10 cellular contexts compared by ENCODE assay signal in genomic region chr1:197919523-197920301, GRCh38. TPM values are rescaled to one million over a fixed set of nuclear protein-coding genes. Genes with fewer than 3 reads are reported as not detected.
DNase-seq lines count a peak whose midpoint lies in the region; ATAC-seq and TF ChIP-seq lines count a peak whose summit lies in the region.
"Had no signal": no experiment of that assay in that cellular context is flagged by ENCODE, and none has a peak within 500 bp of the region (broad histone marks: within the 10 kb centered on the region; RNA-seq: fewer than 3 reads in every experiment).

No MANE protein-coding gene starts in this region.

- H3K36me3 Mint-ChIP-seq in T-cell (no peaks in the 10 kb centered on the region), glutamatergic neuron (ENCODE audit: unreplicated experiment) (peaks cover 5% of the 10 kb centered on the region)
- H3K36me3 Mint-ChIP-seq in stimulated activated effector memory CD8-positive, alpha-beta T cell treated with anti-CD3 and anti-CD28 coated beads, Interleukin-12 subunit alpha, Interleukin-12 subunit beta, amount 100 ng/mL, for 72 hours, result peaks cover 5% of the 10 kb centered on the region

- TF ChIP-seq CTCF in glutamatergic neuron (IDR thresholded peaks at IDR 0.05; ENCODE audit: partially characterized antibody, unreplicated experiment), result no peak

- H3K27me3 Mint-ChIP-seq in T-cell (peaks cover 85 to 88% of the 10 kb centered on the region in 2 donors), glutamatergic neuron (ENCODE audit: unreplicated experiment) (peaks cover 44% of the 10 kb centered on the region)

- peak; percentile 57 for DNase-seq in activated CD8-positive, alpha-beta memory T cell treated with anti-CD3 and anti-CD28 coated beads, Interleukin-2, amount 50 U/mL, for 48 hours
- no peak for DNase-seq in activated CD8-positive, alpha-beta memory T cell treated with anti-CD3 and anti-CD28 coated beads for 24 hours
- DNase-seq in T-cell (no peak), glutamatergic neuron (peak; percentile 40), NCI-H748 treated with DMSO at 0.1 percent for 48 hours (lab: John Stamatoyannopoulos, UW) (no peak), NCI-H1105 (lab: John Stamatoyannopoulos, UW) (no peak)
- no peak for DNase-seq in stimulated activated effector memory CD8-positive, alpha-beta T cell treated with anti-CD3 and anti-CD28 coated beads, Interleukin-12 subunit alpha, Interleukin-12 subunit beta, amount 100 ng/mL, for 72 hours (ENCODE audit: low spot score in 2 of 2)
- DNase-seq: NCI-H1105 treated with DMSO at 0.1 percent for 48 hours, T1000 had no signal

- H3K27ac Mint-ChIP-seq in T-cell, result peak overlapping the region in 1 of 2 donors; percentile 63
- H3K27ac Mint-ChIP-seq in glutamatergic neuron (ENCODE audit: unreplicated experiment), result peak overlapping the region; percentile 55
- peak overlapping the region; percentile 39 for H3K27ac Mint-ChIP-seq in stimulated activated effector memory CD8-positive, alpha-beta T cell treated with anti-CD3 and anti-CD28 coated beads, Interleukin-12 subunit alpha, Interleukin-12 subunit beta, amount 100 ng/mL, for 72 hours

- ATAC-seq in T-cell (replicated peaks in 1 of 4), result peak in 1 of 4 experiments; percentile 31
- ATAC-seq in stimulated activated effector memory CD8-positive, alpha-beta T cell treated with anti-CD3 and anti-CD28 coated beads, Interleukin-12 subunit alpha, Interleukin-12 subunit beta, amount 100 ng/mL, for 72 hours, result no peak
- no peak for ATAC-seq in GM19397 (IDR thresholded peaks at IDR 0.05; ENCODE audit: unreplicated experiment)

- H3K4me1 Mint-ChIP-seq in T-cell, result peaks cover 59 to 64% (median 64%) of the 10 kb centered on the region in 3 donors
- H3K4me1 Mint-ChIP-seq in glutamatergic neuron (ENCODE audit: low read depth, unreplicated experiment), result peaks cover 37% of the 10 kb centered on the region
- peaks cover 61% of the 10 kb centered on the region for H3K4me1 Mint-ChIP-seq in stimulated activated effector memory CD8-positive, alpha-beta T cell treated with anti-CD3 and anti-CD28 coated beads, Interleukin-12 subunit alpha, Interleukin-12 subunit beta, amount 100 ng/mL, for 72 hours

- H3K4me3 Mint-ChIP-seq in T-cell (peak overlapping the region; percentile 61 to 71 (median 70)), glutamatergic neuron (ENCODE audit: unreplicated experiment) (peak overlapping the region; percentile 92)
- H3K4me3 Mint-ChIP-seq in stimulated activated effector memory CD8-positive, alpha-beta T cell treated with anti-CD3 and anti-CD28 coated beads, Interleukin-12 subunit alpha, Interleukin-12 subunit beta, amount 100 ng/mL, for 72 hours, result peak overlapping the region; percentile 75

- CTCF ChIA-PET in T-cell (lab: Charles Lee), result interaction anchor here (0.6 to 2.2 kb wide), 3 partner anchors 8 to 1225 kb away, joined by 3 to 8 read pairs (median 7); no protein-coding TSS in a partner anchor

- H3K9me3 Mint-ChIP-seq in T-cell, result no peaks in the 10 kb centered on the region
- peaks cover 20% of the 10 kb centered on the region for H3K9me3 Mint-ChIP-seq in glutamatergic neuron (ENCODE audit: unreplicated experiment)
- no peaks in the 10 kb centered on the region for H3K9me3 Mint-ChIP-seq in stimulated activated effector memory CD8-positive, alpha-beta T cell treated with anti-CD3 and anti-CD28 coated beads, Interleukin-12 subunit alpha, Interleukin-12 subunit beta, amount 100 ng/mL, for 72 hours

- POLR2A ChIA-PET in T-cell (lab: Charles Lee), result interaction anchor here in 1 of 2 donors (0.6 kb wide), 2 partner anchors 140 to 615 kb away, joined by 3 to 4 read pairs; no protein-coding TSS in a partner anchor

RNA-seq across cellular contexts. Expression of gene LHX9, which starts 2.5 kb away (rescaled TPM):
- total RNA-seq in T-cell, result not detected
- total RNA-seq in glutamatergic neuron (ENCODE audit: unreplicated experiment), result 37.2 TPM

RNA-seq across cellular contexts. Expression of gene C1orf53, which starts 17.3 kb away (rescaled TPM):
- total RNA-seq in T-cell (not detected), glutamatergic neuron (ENCODE audit: unreplicated experiment) (5.9 TPM)

Comparison
In these comparisons a context has a peak if more than half of its experiments do, and no peak if none do; other contexts are left out.
1. DNase-seq: peak in activated CD8-positive, alpha-beta memory T cell treated with anti-CD3 and anti-CD28 coated beads, Interleukin-2, amount 50 U/mL, for 48 hours (single experiment) and glutamatergic neuron (single experiment); none in activated CD8-positive, alpha-beta memory T cell treated with anti-CD3 and anti-CD28 coated beads for 24 hours (single experiment), T-cell (0 of 34), stimulated activated effector memory CD8-positive, alpha-beta T cell treated with anti-CD3 and anti-CD28 coated beads, Interleukin-12 subunit alpha, Interleukin-12 subunit beta, amount 100 ng/mL, for 72 hours (0 of 2), NCI-H748 treated with DMSO at 0.1 percent for 48 hours (single experiment) and NCI-H1105 (single experiment).
2. RNA of gene LHX9, which starts 2.5 kb away (total RNA-seq): 37.2 TPM in glutamatergic neuron (single experiment); not detected in T-cell; every median in the first group is over 10 times any median in the second.
3. Peak in every context shown above with its lines, with median percentiles within 50 percentile points of each other: H3K4me3 Mint-ChIP-seq.